23 cellular contexts compared by ENCODE assay signal in genomic region chr2:101179982-101180381, GRCh38. TPM values are rescaled to one million over a fixed set of nuclear protein-coding genes. Genes with fewer than 3 reads are reported as not detected.
A peak's percentile ranks its signal among the peaks of the same experiment; 100 is the strongest.
DNase-seq lines count a peak whose midpoint lies in the region; FAIRE-seq and TF ChIP-seq lines count a peak whose summit lies in the region.
"Had no signal": no experiment of that assay in that cellular context is flagged by ENCODE, and none has a peak within 500 bp of the region (broad histone marks: within the 10 kb centered on the region; RNA-seq: fewer than 3 reads in every experiment).

No MANE protein-coding gene starts in this region.

- no peaks in the 10 kb centered on the region for H3K9me3 Mint-ChIP-seq in dendritic cell treated with granulocyte-macrophage colony-stimulating factor and Interleukin-4, amounts not matched to agents 40 ng/mL and 50 ng/mL, for 4 days
- H3K9me3 Mint-ChIP-seq: activated naive CD4-positive, alpha-beta T cell treated with anti-CD3 and anti-CD28 coated beads, Interleukin-2, amount 10 ng/mL, durations not matched to agents 7 days and 5 days; neural crest cell; T-helper 2 cell treated with Interferon-gamma antibody and Interleukin-4, amounts not matched to agents 5 μg/mL and 100 μg/mL, for 36 hours had no signal

- no peak overlapping the region for H2AFZ ChIP-seq in mesenchymal stem cell (ENCODE audit: low read depth, low read length)

- H2BK15ac ChIP-seq in mesenchymal stem cell (ENCODE audit: low read depth, poor library complexity, severe bottlenecking): no peak overlapping the region

- H3K4me1 ChIP-seq in mesenchymal stem cell (ENCODE audit: control insufficient read depth, insufficient read depth, low read depth, low read length): peaks cover 3% of the 10 kb centered on the region
- H3K4me1 ChIP-seq in kidney (ENCODE audit: control insufficient read depth in 1 of 2, insufficient read depth in 1 of 2, low read depth in 1 of 2, low read length in 2 of 2): peaks cover 0 to 2% of the 10 kb centered on the region in 2 donors
- H3K4me1 ChIP-seq in spleen: peaks cover 0 to 19% (median under 1%) of the 10 kb centered on the region in 6 donors
- H3K4me1 ChIP-seq in vagina: peaks cover 18% of the 10 kb centered on the region
- H3K4me1 ChIP-seq: SJSA1, uterus had no signal

- intact Hi-C loops in dendritic cell treated with granulocyte-macrophage colony-stimulating factor and Interleukin-4, amounts not matched to agents 40 ng/mL and 50 ng/mL, for 4 days (cut with micrococcal nuclease): no loop called here
- intact Hi-C loops in kidney (cut with DNase I) (no loop called here), spleen (cut with DNase I; ENCODE audit: low total_unique reads) (no loop called here), vagina (cut with DNase I) (loop anchor here (2.0 kb wide), 1 partner anchor 15 kb away; no protein-coding TSS in a partner anchor)

- 73% methylated on average over 2 of the region's 3 CpGs for WGBS in mesenchymal stem cell
- 25 to 51% (median 38%) methylated on average over 3 of the region's 3 CpGs for WGBS in spleen, 5 donors

- H3K9ac ChIP-seq in mesenchymal stem cell (ENCODE audit: low read length) (no peak overlapping the region), kidney (ENCODE audit: low read length in 2 of 2) (no peak overlapping the region)

- no peak overlapping the region for H3K23ac ChIP-seq in mesenchymal stem cell (ENCODE audit: low read length in 2 of 2)

- H3K4me3 ChIP-seq in mesenchymal stem cell (ENCODE audit: insufficient read depth in 1 of 2, low read depth in 1 of 2, low read length in 2 of 2) (no peak overlapping the region), kidney (ENCODE audit: low read length in 2 of 2) (no peak overlapping the region), spleen (no peak overlapping the region), vagina (no peak overlapping the region)
- H3K4me3 ChIP-seq: BLaER1 treated with 17β-estradiol and CSF1 and Interleukin-3, amounts not matched to agents 10 nM and 100 nM; SJSA1; stomach; uterus had no signal

- no peaks in the 10 kb centered on the region for H3K79me1 ChIP-seq in mesenchymal stem cell (replicated peaks; ENCODE audit: low read length, poor library complexity, severe bottlenecking)

- TF ChIP-seq CTCF in kidney (IDR thresholded peaks at IDR 0.05; ENCODE audit: borderline replicate concordance, extremely low read depth, insufficient read depth) (no peak), spleen (IDR thresholded peaks at IDR 0.05 in 8 of 11, conservative IDR thresholded peaks at IDR 0.05 in 3 of 11) (no peak), vagina (IDR thresholded peaks at IDR 0.05) (no peak)

- no peak overlapping the region for H3K4me3 Mint-ChIP-seq in dendritic cell treated with granulocyte-macrophage colony-stimulating factor and Interleukin-4, amounts not matched to agents 40 ng/mL and 50 ng/mL, for 4 days
- H3K4me3 Mint-ChIP-seq: activated naive CD4-positive, alpha-beta T cell treated with anti-CD3 and anti-CD28 coated beads, Interleukin-2, amount 10 ng/mL, durations not matched to agents 7 days and 5 days; neural crest cell; T-helper 2 cell treated with Interferon-gamma antibody and Interleukin-4, amounts not matched to agents 5 μg/mL and 100 μg/mL, for 36 hours had no signal

- H2BK12ac ChIP-seq in mesenchymal stem cell (ENCODE audit: low read length in 2 of 2): no peak overlapping the region

- no peak overlapping the region for H2BK120ac ChIP-seq in mesenchymal stem cell (ENCODE audit: low read depth, low read length)

- H3K4me2 ChIP-seq in mesenchymal stem cell (ENCODE audit: low read length, poor library complexity, severe bottlenecking): no peak overlapping the region

- H2AK5ac ChIP-seq in mesenchymal stem cell (ENCODE audit: low read length, severe bottlenecking): no peak overlapping the region

- H3K9me3 ChIP-seq in mesenchymal stem cell (ENCODE audit: control insufficient read depth, low read length) (no peaks in the 10 kb centered on the region), kidney (ENCODE audit: control insufficient read depth in 1 of 2, low read length in 2 of 2) (no peaks in the 10 kb centered on the region), spleen (no peaks in the 10 kb centered on the region), vagina (no peaks in the 10 kb centered on the region)
- H3K9me3 ChIP-seq: SJSA1, stomach, uterus had no signal

- DNase-seq in Ammon's horn (ENCODE audit: low spot score) (peak; percentile 27), MV-4-11 (lab: John Stamatoyannopoulos, UW) (peak; percentile 98), mesenchymal stem cell (peak; percentile 24), kidney (no peak), spleen (no peak), vagina (ENCODE audit: extremely low spot score in 2 of 2) (no peak), ecto neural progenitor cell (ENCODE audit: low spot score) (no peak)
- DNase-seq: activated naive CD4-positive, alpha-beta T cell treated with anti-CD3 and anti-CD28 coated beads, Interleukin-2, amount 10 ng/mL, durations not matched to agents 7 days and 5 days; activated T-cell treated with anti-CD3 and anti-CD28 coated beads, Interleukin-2, amount 50 U/mL, for 48 hours; central memory CD4-positive, alpha-beta T cell; foreskin keratinocyte; NCI-H1436; NCI-H2171 treated with DMSO at 0.1 percent for 48 hours; NCI-H526 treated with DMSO at 0.1 percent for 48 hours; stimulated activated CD4-positive, alpha-beta T cell treated with anti-CD3 and anti-CD28 coated beads, Interleukin-4, amount 100 ng/mL, for 4 hours; stomach; uterus had no signal

- TF ChIP-seq POLR2A in spleen (IDR thresholded peaks at IDR 0.05) (no peak), vagina (IDR thresholded peaks at IDR 0.05) (no peak)

- peaks cover 55% of the 10 kb centered on the region for H3K4me1 Mint-ChIP-seq in dendritic cell treated with granulocyte-macrophage colony-stimulating factor and Interleukin-4, amounts not matched to agents 40 ng/mL and 50 ng/mL, for 4 days (ENCODE audit: low read depth)
- H3K4me1 Mint-ChIP-seq: activated naive CD4-positive, alpha-beta T cell treated with anti-CD3 and anti-CD28 coated beads, Interleukin-2, amount 10 ng/mL, durations not matched to agents 7 days and 5 days; neural crest cell had no signal

- H3K27ac ChIP-seq in mesenchymal stem cell (ENCODE audit: low read length, poor library complexity, severe bottlenecking) (no peak overlapping the region), kidney (ENCODE audit: low read depth in 2 of 2, low read length in 2 of 2) (no peak overlapping the region), spleen (peak overlapping the region in 4 of 8 donors; percentile 31 to 67 (median 56)), vagina (no peak overlapping the region)
- H3K27ac ChIP-seq: foreskin keratinocyte, SJSA1, stomach, uterus had no signal

- peak overlapping the region; percentile 83 for H3K27ac Mint-ChIP-seq in dendritic cell treated with granulocyte-macrophage colony-stimulating factor and Interleukin-4, amounts not matched to agents 40 ng/mL and 50 ng/mL, for 4 days
- H3K27ac Mint-ChIP-seq: activated naive CD4-positive, alpha-beta T cell treated with anti-CD3 and anti-CD28 coated beads, Interleukin-2, amount 10 ng/mL, durations not matched to agents 7 days and 5 days; T-helper 2 cell treated with Interferon-gamma antibody and Interleukin-4, amounts not matched to agents 5 μg/mL and 100 μg/mL, for 36 hours had no signal

- H3K27me3 Mint-ChIP-seq in dendritic cell treated with granulocyte-macrophage colony-stimulating factor and Interleukin-4, amounts not matched to agents 40 ng/mL and 50 ng/mL, for 4 days: no peaks in the 10 kb centered on the region
- H3K27me3 Mint-ChIP-seq: activated naive CD4-positive, alpha-beta T cell treated with anti-CD3 and anti-CD28 coated beads, Interleukin-2, amount 10 ng/mL, durations not matched to agents 7 days and 5 days had no signal

- no peak overlapping the region for H3K14ac ChIP-seq in mesenchymal stem cell (ENCODE audit: low read length in 2 of 2)

- no peak overlapping the region for H4K91ac ChIP-seq in mesenchymal stem cell (ENCODE audit: low read length)

- peaks cover 0 to 5% of the 10 kb centered on the region in 2 experiments for H3K27me3 ChIP-seq in mesenchymal stem cell (ENCODE audit: control insufficient read depth in 1 of 2, insufficient read depth in 1 of 2, low read length in 2 of 2)
- no peaks in the 10 kb centered on the region for H3K27me3 ChIP-seq in spleen (replicated peaks in 1 of 7)
- no peaks in the 10 kb centered on the region for H3K27me3 ChIP-seq in vagina
- H3K27me3 ChIP-seq: BLaER1 treated with 17β-estradiol and CSF1 and Interleukin-3, amounts not matched to agents 10 nM and 100 nM; foreskin keratinocyte; SJSA1; stomach; uterus had no signal

- no peak overlapping the region for H4K8ac ChIP-seq in mesenchymal stem cell (ENCODE audit: low read length)

- no peaks in the 10 kb centered on the region for H3K36me3 Mint-ChIP-seq in dendritic cell treated with granulocyte-macrophage colony-stimulating factor and Interleukin-4, amounts not matched to agents 40 ng/mL and 50 ng/mL, for 4 days (ENCODE audit: low read depth)
- H3K36me3 Mint-ChIP-seq: activated naive CD4-positive, alpha-beta T cell treated with anti-CD3 and anti-CD28 coated beads, Interleukin-2, amount 10 ng/mL, durations not matched to agents 7 days and 5 days had no signal

- H2BK5ac ChIP-seq in mesenchymal stem cell (ENCODE audit: low read depth, low read length, poor library complexity, severe bottlenecking): no peak overlapping the region

- no peak overlapping the region for H3K4ac ChIP-seq in mesenchymal stem cell (ENCODE audit: low read depth in 1 of 2, low read length in 2 of 2)

- H3K18ac ChIP-seq in mesenchymal stem cell (ENCODE audit: low read depth in 1 of 2, low read length in 2 of 2): no peak overlapping the region

- FAIRE-seq in kidney (lab: Jason Lieb, UNC): no peak
- FAIRE-seq: keratinocyte had no signal

- no peaks in the 10 kb centered on the region for H3K36me3 ChIP-seq in mesenchymal stem cell (ENCODE audit: control insufficient read depth in 1 of 2, insufficient read depth in 2 of 2, low read depth in 1 of 2, low read length in 2 of 2)
- no peaks in the 10 kb centered on the region for H3K36me3 ChIP-seq in kidney (ENCODE audit: control insufficient read depth in 1 of 2, insufficient read depth in 2 of 2, low read length in 2 of 2)
- H3K36me3 ChIP-seq in spleen: no peaks in the 10 kb centered on the region
- H3K36me3 ChIP-seq in vagina: no peaks in the 10 kb centered on the region
- H3K36me3 ChIP-seq: BLaER1 treated with 17β-estradiol and CSF1 and Interleukin-3, amounts not matched to agents 10 nM and 100 nM; SJSA1; stomach; uterus had no signal

RNA-seq across cellular contexts. Expression of gene TBC1D8, which starts 28.8 kb away (rescaled TPM):
- 10.0 TPM for polyA plus RNA-seq in mesenchymal stem cell (2013, experiment 1 of 2)
- 10.1 TPM for polyA plus RNA-seq in mesenchymal stem cell (2013, experiment 2 of 2)
- total RNA-seq in kidney (47.9 TPM), spleen (100 to 1,000 TPM in 1 of 7 donors, 10 to 100 TPM in 6; 23.8 to 104 (median 54.5) TPM), vagina (72.2 TPM)
- polyA plus RNA-seq in kidney (ENCODE audit: insufficient read depth, low read depth, low replicate concordance) (7.4 TPM), spleen (10 to 100 TPM in 2 of 3 donors, 1 to 10 TPM in 1; 7.2 to 10.1 (median 10.1) TPM)

Comparison
In these comparisons a context has a peak if more than half of its experiments do, and no peak if none do; other contexts are left out.
1. DNase-seq: peak in Ammon's horn (single experiment), MV-4-11 (single experiment) and mesenchymal stem cell (single experiment); none in kidney (single experiment), spleen (single experiment), vagina (0 of 2) and ecto neural progenitor cell (single experiment).